Comparison of ENCODE assay signal across 8 cellular contexts in genomic region chr19:52398091-52398461, GRCh38. TPM values are rescaled to one million over a fixed set of nuclear protein-coding genes. Genes with fewer than 3 reads are reported as not detected.
DNase-seq lines count a peak whose midpoint lies in the region; FAIRE-seq and TF ChIP-seq lines count a peak whose summit lies in the region.

No MANE protein-coding gene starts in this region.

- H2AFZ ChIP-seq in astrocyte (ENCODE audit: low read depth, low read length) = peak overlapping the region; percentile 91
- H2AFZ ChIP-seq in Karpas-422 (ENCODE audit: low read length) = no peak overlapping the region

- H3K4me1 ChIP-seq in astrocyte (ENCODE audit: insufficient read depth, low read length) = no peaks in the 10 kb centered on the region
- H3K4me1 ChIP-seq in stomach smooth muscle (ENCODE audit: control insufficient read depth, insufficient read depth, low read length) = peaks cover 12% of the 10 kb centered on the region
- H3K4me1 ChIP-seq in Karpas-422 (ENCODE audit: low read length) = 0 out of 2 replicates have a peak, but pooled peaks cover 3% of the 10 kb centered on the region

- peaks cover 30% of the 10 kb centered on the region for H3K9me3 Mint-ChIP-seq in astrocyte (ENCODE audit: unreplicated experiment)

- TF ChIP-seq CTCF in GM06990 (IDR thresholded peaks at IDR 0.05; ENCODE audit: insufficient read depth, low read length, poor library complexity, severe bottlenecking) = no peak
- no peak for TF ChIP-seq CTCF in astrocyte (IDR thresholded peaks at IDR 0.05; ENCODE audit: insufficient read depth, low read depth, low read length)

- H3K27ac Mint-ChIP-seq in astrocyte (ENCODE audit: unreplicated experiment) = no peak overlapping the region

- DNase-seq in GM06990 (ENCODE audit: extremely low read depth, insufficient read length) = no peak
- peak; percentile 21 for DNase-seq in HT1080 (ENCODE audit: low read depth)
- DNase-seq in astrocyte (ENCODE audit: low read depth) = no peak
- peak; percentile 14 for DNase-seq in iris pigment epithelial cell (ENCODE audit: low read depth)
- no peak for DNase-seq in NCI-H2107 (lab: John Stamatoyannopoulos, UW)
- no peak for DNase-seq in Karpas-422
- no peak for DNase-seq in NCI-H510A treated with DMSO at 0.1 percent for 48 hours (lab: John Stamatoyannopoulos, UW)

- peak overlapping the region; percentile 69 for H3K4me3 ChIP-seq in GM06990 (replicated peaks; ENCODE audit: low read depth, low read length)
- H3K4me3 ChIP-seq in astrocyte (ENCODE audit: insufficient read depth, low read depth, low read length) = peak overlapping the region; percentile 89
- peak overlapping the region; percentile 97 to 98 for H3K4me3 ChIP-seq in stomach smooth muscle (ENCODE audit: low read length in 2 of 2)
- H3K4me3 ChIP-seq in Karpas-422 (ENCODE audit: low read length) = no peak overlapping the region

- H3K27ac ChIP-seq in astrocyte (ENCODE audit: low read depth, low read length) = peak overlapping the region; percentile 32
- peak overlapping the region; percentile 55 for H3K27ac ChIP-seq in stomach smooth muscle (ENCODE audit: low read length)
- no peak overlapping the region for H3K27ac ChIP-seq in Karpas-422 (ENCODE audit: low read length)

- H3K4me3 Mint-ChIP-seq in astrocyte (ENCODE audit: unreplicated experiment) = peak overlapping the region; percentile 82

- H3K9me3 ChIP-seq in astrocyte (ENCODE audit: insufficient read depth, low read depth, low read length) = peaks cover 20% of the 10 kb centered on the region
- peaks cover 3 to 9% of the 10 kb centered on the region in 2 donors for H3K9me3 ChIP-seq in stomach smooth muscle (ENCODE audit: control insufficient read depth in 2 of 2, low read length in 2 of 2)
- H3K9me3 ChIP-seq in Karpas-422 (ENCODE audit: low read length) = no peaks in the 10 kb centered on the region

- H3K9ac ChIP-seq in astrocyte (ENCODE audit: low read length) = peak overlapping the region; percentile 76
- peak overlapping the region; percentile 89 to 91 for H3K9ac ChIP-seq in stomach smooth muscle (ENCODE audit: low read length in 2 of 2)
- no peak overlapping the region for H3K9ac ChIP-seq in Karpas-422 (ENCODE audit: low read length)

- H3K4me2 ChIP-seq in astrocyte (ENCODE audit: low read length) (peak overlapping the region; percentile 94), Karpas-422 (ENCODE audit: low read depth, low read length, poor library complexity, severe bottlenecking) (no peak overlapping the region)

- H3K9me2 ChIP-seq in Karpas-422 (replicated peaks; ENCODE audit: insufficient read depth, low read length) = no peaks in the 10 kb centered on the region

- H4K20me1 ChIP-seq in astrocyte (ENCODE audit: insufficient read depth, low read length) = no peaks in the 10 kb centered on the region
- no peaks in the 10 kb centered on the region for H4K20me1 ChIP-seq in Karpas-422 (ENCODE audit: insufficient read depth, low read depth, low read length)

- H3K36me3 ChIP-seq in GM06990 (ENCODE audit: control insufficient read depth, insufficient read depth, low read length) = no peaks in the 10 kb centered on the region; the same call in 1 of the 2 replicates
- H3K36me3 ChIP-seq in astrocyte (ENCODE audit: insufficient read depth, low read length) = peaks cover 7% of the 10 kb centered on the region
- H3K36me3 ChIP-seq in stomach smooth muscle (ENCODE audit: control insufficient read depth in 2 of 2, insufficient read depth in 2 of 2, low read length in 2 of 2) = peaks cover 22 to 40% of the 10 kb centered on the region in 2 donors
- 0 out of 2 replicates have a peak, but pooled peaks cover 2% of the 10 kb centered on the region for H3K36me3 ChIP-seq in Karpas-422 (ENCODE audit: insufficient read depth, low read length)

- H3K27me3 ChIP-seq in GM06990 (replicated peaks; ENCODE audit: control insufficient read depth, insufficient read depth, low read length) = no peaks in the 10 kb centered on the region
- H3K27me3 ChIP-seq in astrocyte (ENCODE audit: insufficient read depth, low read length) = no peaks in the 10 kb centered on the region
- no peaks in the 10 kb centered on the region for H3K27me3 ChIP-seq in stomach smooth muscle (ENCODE audit: control insufficient read depth in 1 of 2, insufficient read depth in 2 of 2, low read length in 2 of 2)
- H3K27me3 ChIP-seq in Karpas-422 (ENCODE audit: low read length) = no peaks in the 10 kb centered on the region

- H3K4me1 Mint-ChIP-seq in astrocyte (ENCODE audit: low read depth, unreplicated experiment) = no peaks in the 10 kb centered on the region

- H3K27me3 Mint-ChIP-seq in astrocyte (ENCODE audit: low read depth, unreplicated experiment) = no peaks in the 10 kb centered on the region

- peaks cover 16% of the 10 kb centered on the region for H3K36me3 Mint-ChIP-seq in astrocyte (ENCODE audit: low read depth, unreplicated experiment)

- no peak for FAIRE-seq in astrocyte (lab: Jason Lieb, UNC)

- H3K79me2 ChIP-seq in astrocyte (ENCODE audit: insufficient read depth, low read length) (peaks cover 10% of the 10 kb centered on the region), Karpas-422 (ENCODE audit: low read length) (no peaks in the 10 kb centered on the region)

RNA-seq across cellular contexts. Expression of gene ZNF528, which starts 0.4 kb away (rescaled TPM):
- total RNA-seq in HT1080 (2014; rRNA removed; shearing (Covaris generic)) = 9.2 and 11.0 TPM in 2 replicates
- 3.4 and 4.5 TPM in 2 replicates for polyA plus RNA-seq in HT1080 (2015; cell fraction: cytosol; rRNA removed)
- polyA plus RNA-seq in HT1080 (2015; cell fraction: nucleus; rRNA removed) = 8.2 and 11.3 TPM in 2 replicates
- total RNA-seq in astrocyte = 7.5 and 8.1 TPM in 2 replicates
- total RNA-seq in Karpas-422 (2014; rRNA removed; shearing (Covaris generic); ENCODE audit: low replicate concordance) = 9.8 and 11.1 TPM in 2 replicates

RNA-seq across cellular contexts. Expression of gene ZNF880, which starts 28.4 kb away (rescaled TPM):
- not detected in 2 replicates for total RNA-seq in HT1080 (2014; rRNA removed; shearing (Covaris generic))
- polyA plus RNA-seq in HT1080 (2015; cell fraction: cytosol; rRNA removed) = 0.06 TPM in 1 of 2 replicates, not detected in the other
- polyA plus RNA-seq in HT1080 (2015; cell fraction: nucleus; rRNA removed) = not detected in 2 replicates
- total RNA-seq in astrocyte = 8.3 and 11.0 TPM in 2 replicates
- total RNA-seq in Karpas-422 (2014; rRNA removed; shearing (Covaris generic); ENCODE audit: low replicate concordance) = 9.0 and 12.7 TPM in 2 replicates

RNA-seq across cellular contexts. Expression of gene ZNF534, which starts 30.9 kb away (rescaled TPM):
- 0.33 and 0.51 TPM in 2 replicates for total RNA-seq in HT1080 (2014; rRNA removed; shearing (Covaris generic))
- polyA plus RNA-seq in HT1080 (2015; cell fraction: cytosol; rRNA removed) = not detected in 2 replicates
- polyA plus RNA-seq in HT1080 (2015; cell fraction: nucleus; rRNA removed) = not detected in 2 replicates
- total RNA-seq in astrocyte = not detected in 2 replicates
- total RNA-seq in Karpas-422 (2014; rRNA removed; shearing (Covaris generic); ENCODE audit: low replicate concordance) = not detected in 2 replicates

RNA-seq across cellular contexts. Expression of gene ZNF578, which starts 55.3 kb away (rescaled TPM):
- 0.20 and 1.6 TPM in 2 replicates for total RNA-seq in HT1080 (2014; rRNA removed; shearing (Covaris generic))
- 0.05 TPM in 1 of 2 replicates, not detected in the other for polyA plus RNA-seq in HT1080 (2015; cell fraction: cytosol; rRNA removed)
- polyA plus RNA-seq in HT1080 (2015; cell fraction: nucleus; rRNA removed) = 0.02 and 0.04 TPM in 2 replicates
- not detected in 2 replicates for total RNA-seq in astrocyte
- total RNA-seq in Karpas-422 (2014; rRNA removed; shearing (Covaris generic); ENCODE audit: low replicate concordance) = 0.04 TPM in 1 of 2 replicates, not detected in the other

Comparison
In these comparisons a context has a peak if more than half of its experiments do, and no peak if none do; other contexts are left out.
1. DNase-seq: peak in HT1080 (single experiment) and iris pigment epithelial cell (single experiment); none in GM06990 (single experiment), astrocyte (single experiment), NCI-H2107 (single experiment), Karpas-422 (single experiment) and NCI-H510A treated with DMSO at 0.1 percent for 48 hours (single experiment).